In the genomic region with DNA sequence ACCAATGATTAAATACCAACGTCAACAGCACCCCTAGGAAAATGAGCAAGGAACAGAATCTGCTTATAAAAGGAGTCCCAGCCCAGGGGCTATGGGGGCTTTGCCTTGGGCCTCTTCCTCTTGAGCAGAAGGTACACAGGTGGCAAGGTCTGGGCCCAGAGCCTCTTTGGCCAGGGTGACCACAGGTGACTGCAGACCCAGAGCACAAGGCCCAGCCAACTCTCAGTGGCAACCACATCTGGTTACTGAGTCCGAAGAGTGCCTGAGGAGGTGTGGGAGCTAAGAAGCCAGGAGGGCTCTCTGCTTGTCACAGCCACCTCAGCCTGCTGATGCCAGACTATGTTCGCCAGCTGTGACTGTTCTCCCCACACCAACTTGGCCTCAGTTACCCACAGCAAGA, we compare ENCODE assay signal across 23 cellular contexts.
"Had no signal": no experiment of that assay in that cellular context is flagged by ENCODE, and none has a peak within 500 bp of the region (broad histone marks: within the 10 kb centered on the region; RNA-seq: fewer than 3 reads in every experiment).

No MANE protein-coding gene starts in this region.

- H3K9ac ChIP-seq: SK-N-SH had no signal

- FAIRE-seq: HTR-8/SVneo had no signal

- H3K4me2 ChIP-seq: SK-N-SH had no signal

- H3K9me3 ChIP-seq: SK-N-SH had no signal

- ATAC-seq: Panc1, PC-3 had no signal

- H3K27ac ChIP-seq: HL-60, RWPE1 had no signal

- DNase-seq: Kasumi-1; KG1; MM.1S; NCI-H1092 treated with DMSO at 0.1 percent for 48 hours; NCI-H1436; NCI-H187; NCI-H2029; NCI-H2081 treated with DMSO at 0.1 percent for 48 hours; NCI-H2171; NCI-H226; NCI-H446; NCI-H510A; NCI-H524 treated with DMSO at 0.1 percent for 48 hours; NCI-H69; NCI-H774; NK-92 treated with Interleukin-12 subunit alpha and Interleukin-12 subunit beta, amount 100 ng/mL, for 24 hours; PC-3; SHP77; SK-N-SH had no signal
